ENCODE assay signal across 33 cellular contexts in genomic region chr13:110731072-110731471, GRCh38.
"Had no signal": no experiment of that assay in that cellular context is flagged by ENCODE, and none has a peak within 500 bp of the region (broad histone marks: within the 10 kb centered on the region; RNA-seq: fewer than 3 reads in every experiment).

No MANE protein-coding gene starts in this region.

- H3K27me3 ChIP-seq: neural progenitor cell, neutrophil, ovary, right lobe of liver, sigmoid colon, spleen, suprapubic skin, testis, tibial artery, upper lobe of left lung, vagina had no signal

- ATAC-seq: natural killer cell; psoas muscle; right cardiac atrium; right lobe of liver; stimulated activated memory B cell treated with anti-CD40 and anti-IgM and Interleukin-4, amounts not matched to agents 10 μg/mL and 1 μg/mL and 100 μg/mL, for 72 hours; stimulated activated naive CD8-positive, alpha-beta T cell treated with anti-CD3 and anti-CD28 coated beads, Interleukin-15, amount 100 ng/mL, for 72 hours; stimulated activated naive CD8-positive, alpha-beta T cell treated with anti-CD3 and anti-CD28 coated beads, Interleukin-15, Interleukin-2, amounts not matched to agents 100 U/mL and 50 U/mL, for 24 hours had no signal

- H3K4me2 ChIP-seq: neural progenitor cell, smooth muscle cell had no signal

- H3K9me3 Mint-ChIP-seq: naive B cell; natural killer cell; nephron; neural progenitor cell; stimulated activated memory B cell treated with anti-CD40 and anti-IgM and Interleukin-4, amounts not matched to agents 10 μg/mL and 1 μg/mL and 100 μg/mL, for 72 hours had no signal

- H3K4me1 ChIP-seq: neural progenitor cell, parathyroid adenoma, psoas muscle, right lobe of liver, sigmoid colon, suprapubic skin, testis, tibial artery, upper lobe of left lung, vagina had no signal

- H3K27ac ChIP-seq: neural progenitor cell, neutrophil, ovary, parathyroid adenoma, psoas muscle, right lobe of liver, sigmoid colon, spleen, suprapubic skin, testis, tibial artery, upper lobe of left lung, vagina had no signal

- H2AFZ ChIP-seq: neural progenitor cell, parathyroid adenoma had no signal

- H3K4me1 Mint-ChIP-seq: nephron, neural progenitor cell had no signal

- H3K9me3 ChIP-seq: neutrophil, ovary, psoas muscle, right lobe of liver, sigmoid colon, spleen, suprapubic skin, testis, tibial artery, upper lobe of left lung, vagina had no signal

- H3K27ac Mint-ChIP-seq: natural killer cell; nephron; neural progenitor cell; progenitor cell of endocrine pancreas; stimulated activated memory B cell treated with anti-CD40 and anti-IgM and Interleukin-4, amounts not matched to agents 10 μg/mL and 1 μg/mL and 100 μg/mL, for 72 hours; stimulated activated naive CD8-positive, alpha-beta T cell treated with anti-CD3 and anti-CD28 coated beads, Interleukin-15, amount 100 ng/mL, for 72 hours had no signal

- H3K36me3 ChIP-seq: neural progenitor cell, neutrophil, ovary, right lobe of liver, sigmoid colon, spleen, suprapubic skin, tibial artery, upper lobe of left lung, vagina had no signal

- H3K4me3 ChIP-seq: neural progenitor cell, ovary, psoas muscle, right lobe of liver, sigmoid colon, smooth muscle cell, spleen, suprapubic skin, testis, tibial artery, upper lobe of left lung, vagina had no signal

- H3K4me3 Mint-ChIP-seq: naive B cell; natural killer cell; nephron; neural progenitor cell; stimulated activated memory B cell treated with anti-CD40 and anti-IgM and Interleukin-4, amounts not matched to agents 10 μg/mL and 1 μg/mL and 100 μg/mL, for 72 hours; stimulated activated naive CD8-positive, alpha-beta T cell treated with anti-CD3 and anti-CD28 coated beads, Interleukin-15, amount 100 ng/mL, for 72 hours had no signal

- H3K9ac ChIP-seq: neural progenitor cell, parathyroid adenoma had no signal

- H3K36me3 Mint-ChIP-seq: natural killer cell had no signal

- H3K27me3 Mint-ChIP-seq: naive B cell; progenitor cell of endocrine pancreas; stimulated activated memory B cell treated with anti-CD40 and anti-IgM and Interleukin-4, amounts not matched to agents 10 μg/mL and 1 μg/mL and 100 μg/mL, for 72 hours; stimulated activated naive CD8-positive, alpha-beta T cell treated with anti-CD3 and anti-CD28 coated beads, Interleukin-15, amount 100 ng/mL, for 72 hours had no signal

- DNase-seq: naive B cell; natural killer cell; nucleus accumbens; ovary; posterior cingulate gyrus; psoas muscle; right cardiac atrium; right lobe of liver; sigmoid colon; spleen; stimulated activated CD4-positive, alpha-beta T cell treated with anti-CD3 and anti-CD28 coated beads, Interleukin-12 subunit alpha, Interleukin-12 subunit beta, amount 100 ng/mL, for 4 hours; stimulated activated CD4-positive, alpha-beta T cell treated with anti-CD3 and anti-CD28 coated beads, Interleukin-1b, Interleukin-23, amount 100 ng/mL, for 48 hours; stimulated activated CD4-positive, alpha-beta T cell treated with anti-CD3 and anti-CD28 coated beads, Interleukin-4, amount 100 ng/mL, for 1 hour; stimulated activated CD4-positive, alpha-beta T cell treated with anti-CD3 and anti-CD28 coated beads, Interleukin-4, amount 100 ng/mL, for 4 hours; stimulated activated CD8-positive, alpha-beta memory T cell treated with anti-CD3 and anti-CD28 coated beads, Interleukin-4, amount 100 ng/mL, for 48 hours; stimulated activated naive CD4-positive, alpha-beta T cell; stimulated activated naive CD8-positive, alpha-beta T cell treated with anti-CD3 and anti-CD28 coated beads, Interleukin-15, amount 100 ng/mL, for 72 hours; stimulated activated naive CD8-positive, alpha-beta T cell treated with anti-CD3 and anti-CD28 coated beads, Interleukin-15, Interleukin-2, amounts not matched to agents 100 U/mL and 50 U/mL, for 24 hours; substantia nigra; testis; tibial artery; trophoblast cell; upper lobe of left lung had no signal

- FAIRE-seq: urothelium cell line had no signal
